ENCODE assay signal across 34 cellular contexts in the genomic region with DNA sequence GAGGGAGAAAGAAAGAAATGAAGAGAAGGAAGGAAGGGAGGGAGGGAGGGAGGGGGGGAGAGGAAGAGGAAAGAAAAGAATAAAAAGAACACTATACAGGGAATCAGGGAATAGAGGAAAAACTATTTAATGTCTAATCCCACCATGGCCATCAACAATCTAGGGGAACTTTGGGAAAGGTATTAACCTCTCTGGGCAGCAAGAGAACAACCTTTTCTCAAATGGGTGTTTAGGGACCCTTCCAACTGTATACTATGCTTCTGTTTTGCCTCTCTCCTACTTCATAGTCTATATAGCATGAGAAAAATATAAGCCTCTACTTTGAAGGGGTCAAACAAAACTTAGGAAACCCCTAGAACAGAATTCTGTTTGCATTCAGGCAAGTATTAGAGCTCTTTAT.
"Had no signal": no experiment of that assay in that cellular context is flagged by ENCODE, and none has a peak within 500 bp of the region (broad histone marks: within the 10 kb centered on the region; RNA-seq: fewer than 3 reads in every experiment).

No MANE protein-coding gene starts in this region.

- DNase-seq: activated effector memory CD4-positive, alpha-beta T cell treated with anti-CD3 and anti-CD28 coated beads, Interleukin-2, amount 50 U/mL, for 16 hours; activated effector memory CD4-positive, alpha-beta T cell treated with Interleukin-2 at 50 U/mL for 16 hours; activated gamma-delta T cell; activated gamma-delta T cell treated with Interleukin-2 at 50 U/mL for 16 hours; activated naive CD4-positive, alpha-beta T cell; activated naive CD4-positive, alpha-beta T cell treated with anti-CD3 and anti-CD28 coated beads for 36 hours; activated naive CD4-positive, alpha-beta T cell treated with anti-CD3 and anti-CD28 coated beads, Interleukin-2, amount 10 ng/mL, durations not matched to agents 7 days and 5 days; activated naive CD4-positive, alpha-beta T cell treated with anti-CD3 and anti-CD28 coated beads, Interleukin-2, amount 50 U/mL, for 16 hours; activated naive CD4-positive, alpha-beta T cell treated with Interleukin-2 at 50 U/mL for 16 hours; activated naive CD8-positive, alpha-beta T cell treated with anti-CD3 and anti-CD28 coated beads for 36 hours; activated naive CD8-positive, alpha-beta T cell treated with anti-CD3 and anti-CD28 coated beads, Interleukin-2, amount 10 ng/mL, durations not matched to agents 7 days and 5 days; activated naive CD8-positive, alpha-beta T cell treated with anti-CD3 and anti-CD28 coated beads, Interleukin-2, amount 50 U/mL, for 24 hours; activated T-cell treated with anti-CD3 and anti-CD28 coated beads, Interleukin-2, amount 50 U/mL, for 1 hour; activated T-cell treated with anti-CD3 and anti-CD28 coated beads, Interleukin-2, amount 50 U/mL, for 24 hours; activated T-cell treated with anti-CD3 and anti-CD28 coated beads, Interleukin-2, amount 50 U/mL, for 4 hours; activated T-cell treated with anti-CD3 and anti-CD28 coated beads, Interleukin-2, amount 50 U/mL, for 48 hours; activated T-cell treated with anti-CD3 and anti-CD28 coated beads, Interleukin-2, amount 50 U/mL, for 72 hours; adrenal gland; amniotic stem cell; amygdala; anterior cingulate cortex; aorta; body of pancreas; brain microvascular endothelial cell; caudate nucleus; central memory CD4-positive, alpha-beta T cell; cerebellar nuclear complex had no signal

- H3K27me3 ChIP-seq: adrenal gland, ascending aorta, body of pancreas, brain microvascular endothelial cell, breast epithelium, cardiac muscle cell had no signal

- H3K36me3 ChIP-seq: adrenal gland, ascending aorta, brain microvascular endothelial cell, breast epithelium, cardiac muscle cell had no signal

- H3K4me3 ChIP-seq: adrenal gland, ascending aorta, body of pancreas, breast epithelium, cardiac muscle cell had no signal

- FAIRE-seq: astrocyte, bronchial epithelial cell had no signal

- H3K4me1 ChIP-seq: breast epithelium had no signal

- H3K27ac ChIP-seq: adrenal gland, ascending aorta, body of pancreas, brain microvascular endothelial cell, breast epithelium, cardiac muscle cell had no signal

- H3K9me3 ChIP-seq: ascending aorta, body of pancreas had no signal

- ATAC-seq: activated naive CD4-positive, alpha-beta T cell treated with anti-CD3 and anti-CD28 coated beads, Interleukin-2, amount 50 U/mL, for 72 hours; activated naive CD8-positive, alpha-beta T cell treated with anti-CD3 and anti-CD28 coated beads, Interleukin-2, amount 50 U/mL, for 24 hours; activated T-cell treated with anti-CD3 and anti-CD28 coated beads, Interleukin-2, amount 50 U/mL, for 4 hours; activated T-cell treated with anti-CD3 and anti-CD28 coated beads, Interleukin-2, amount 50 U/mL, for 72 hours; activated T-helper 17 cell treated with anti-CD3 and anti-CD28 coated beads, Interleukin-2, amount 50 U/mL, for 72 hours; body of pancreas had no signal
